In genomic region chr13:45243072-45243471, GRCh38 we compare ENCODE assay signal across 2 cellular contexts.
TF ChIP-seq lines count a peak whose summit lies in the region.

No MANE protein-coding gene starts in this region.

TF ChIP-seq in liver, 16 proteins besides CTCF, POLR2A, EP300 and RAD21:
- TF ChIP-seq YY1 (IDR thresholded peaks at IDR 0.05) (no peak), ZBTB33 (IDR thresholded peaks at IDR 0.05) (no peak), FOXA1 (IDR thresholded peaks at IDR 0.05) (no peak), HNF4A (conservative IDR thresholded peaks at IDR 0.05) (peak; percentile 26 to 33), JUND (IDR thresholded peaks at IDR 0.05) (no peak), RXRA (IDR thresholded peaks at IDR 0.05) (no peak), GABPA (IDR thresholded peaks at IDR 0.05 in 1 of 2, conservative IDR thresholded peaks at IDR 0.05 in 1 of 2) (no peak), HNF4G (IDR thresholded peaks at IDR 0.05) (no peak), SP1 (IDR thresholded peaks at IDR 0.05) (no peak)

TF ChIP-seq in HepG2, 621 proteins besides CTCF, POLR2A, EP300 and RAD21:
- TF ChIP-seq UBTF (CRISPR knock-in tag; IDR thresholded peaks at IDR 0.05) (no peak), POLR2AphosphoS5 (IDR thresholded peaks at IDR 0.05; ENCODE audit: low read depth, low read length) (no peak), GPBP1L1 (CRISPR knock-in tag; IDR thresholded peaks at IDR 0.05) (no peak), ZNF530 (CRISPR knock-in tag; IDR thresholded peaks at IDR 0.05; ENCODE audit: low read depth) (no peak), ZNF704 (CRISPR knock-in tag; IDR thresholded peaks at IDR 0.05; ENCODE audit: borderline replicate concordance) (no peak), ZNF776 (CRISPR knock-in tag; IDR thresholded peaks at IDR 0.05) (no peak), RFX1 (IDR thresholded peaks at IDR 0.05) (no peak), MIXL1 (CRISPR knock-in tag; IDR thresholded peaks at IDR 0.05) (no peak), ZNF660 (CRISPR knock-in tag; IDR thresholded peaks at IDR 0.05; ENCODE audit: borderline replicate concordance, low read depth) (no peak), PLRG1 (conservative IDR thresholded peaks at IDR 0.05) (no peak)
